Comparison of ENCODE assay signal across 23 cellular contexts in the genomic region with DNA sequence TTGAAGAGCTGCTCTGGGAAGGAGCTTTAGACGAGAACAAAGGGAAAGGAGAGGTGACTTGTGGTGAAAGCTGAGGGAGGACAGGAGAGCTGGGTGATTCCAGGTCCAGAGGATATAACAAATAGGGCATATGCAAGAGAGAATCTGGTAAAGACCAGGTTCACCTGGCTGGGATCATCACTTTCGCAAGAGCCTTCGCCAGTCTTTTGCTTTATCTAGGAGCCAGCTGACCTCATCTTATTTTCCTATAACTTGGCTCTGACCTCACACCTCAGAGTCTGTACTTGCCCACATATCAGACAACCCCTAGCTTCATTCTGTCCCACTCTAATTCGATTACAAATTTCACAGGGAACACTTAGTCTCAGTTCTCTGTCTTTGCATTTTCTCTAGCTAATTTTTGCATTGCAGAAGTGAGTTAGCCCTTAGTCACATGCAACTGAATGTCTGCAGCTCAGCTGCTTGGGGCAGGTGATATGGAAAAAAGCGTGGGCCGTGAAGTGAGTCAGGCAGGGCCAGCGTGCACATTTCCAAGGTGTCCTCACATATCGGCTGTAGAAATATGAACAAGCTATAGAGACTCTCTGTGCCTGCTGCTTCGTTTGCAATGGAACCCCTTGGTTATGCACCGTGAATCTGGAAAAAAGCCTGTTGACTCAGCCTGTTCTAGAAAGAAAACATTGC. TPM values are rescaled to one million over a fixed set of nuclear protein-coding genes. Genes with fewer than 3 reads are reported as not detected.
DNase-seq lines count a peak whose midpoint lies in the region; ATAC-seq and TF ChIP-seq lines count a peak whose summit lies in the region.
"Had no signal": no experiment of that assay in that cellular context is flagged by ENCODE, and none has a peak within 500 bp of the region (broad histone marks: within the 10 kb centered on the region; RNA-seq: fewer than 3 reads in every experiment).

No MANE protein-coding gene starts in this region.

- H3K27me3 ChIP-seq in RWPE2 (ENCODE audit: insufficient read depth, poor library complexity, severe bottlenecking): no peaks in the 10 kb centered on the region
- no peaks in the 10 kb centered on the region for H3K27me3 ChIP-seq in esophagus squamous epithelium
- H3K27me3 ChIP-seq in thyroid gland: no peaks in the 10 kb centered on the region
- H3K27me3 ChIP-seq: cardiac muscle cell, pancreas, uterus had no signal

- peaks cover 19% of the 10 kb centered on the region for H3K4me1 ChIP-seq in RWPE2 (ENCODE audit: insufficient read depth, poor library complexity, severe bottlenecking)
- H3K4me1 ChIP-seq in esophagus squamous epithelium: peaks cover 0 to 45% (median 0%) of the 10 kb centered on the region in 3 donors
- H3K4me1 ChIP-seq in thyroid gland: peaks cover 46 to 49% of the 10 kb centered on the region in 2 donors
- H3K4me1 ChIP-seq: pancreas, uterus had no signal

- H3K9me3 ChIP-seq in RWPE2 (ENCODE audit: severe bottlenecking) (no peaks in the 10 kb centered on the region), esophagus squamous epithelium (no peaks in the 10 kb centered on the region), thyroid gland (no peaks in the 10 kb centered on the region)
- H3K9me3 ChIP-seq: pancreas, uterus had no signal

- ATAC-seq in RWPE2 (ENCODE audit: low read depth) (peak; percentile 97), HG03442 (IDR thresholded peaks at IDR 0.05; ENCODE audit: unreplicated experiment) (no peak)
- ATAC-seq: activated CD4-positive, CD25-positive, alpha-beta regulatory T cell treated with anti-CD3 and anti-CD28 coated beads, Interleukin-2, amount 50 U/mL, for 24 hours; pancreas; stimulated activated naive B cell treated with anti-CD40 and anti-IgM and Interleukin-4, amounts not matched to agents 10 μg/mL and 1 μg/mL and 100 μg/mL, for 72 hours; T-helper 17 cell had no signal

- no peak for TF ChIP-seq CTCF in RWPE2 (IDR thresholded peaks at IDR 0.05; ENCODE audit: poor library complexity, severe bottlenecking)
- no peak for TF ChIP-seq CTCF in esophagus squamous epithelium (IDR thresholded peaks at IDR 0.05)
- TF ChIP-seq CTCF in thyroid gland (IDR thresholded peaks at IDR 0.05): no peak

- TF ChIP-seq POLR2A in esophagus squamous epithelium (IDR thresholded peaks at IDR 0.05) (no peak), thyroid gland (IDR thresholded peaks at IDR 0.05) (no peak)

- peak; percentile 23 for DNase-seq in stimulated activated CD4-positive, alpha-beta T cell treated with anti-CD3 and anti-CD28 coated beads, Interleukin-15, amount 100 ng/mL, for 24 hours
- no peak for DNase-seq in stimulated activated CD4-positive, alpha-beta T cell treated with anti-CD3 and anti-CD28 coated beads, Interleukin-4, amount 100 ng/mL, for 4 hours
- peak; percentile 72 for DNase-seq in RWPE2 (ENCODE audit: low spot score)
- DNase-seq in esophagus squamous epithelium (lab: John Stamatoyannopoulos, UW): no peak
- peak; percentile 77 to 85 for DNase-seq in thyroid gland
- no peak for DNase-seq in GM19240 (ENCODE audit: insufficient read length, low spot score)
- no peak for DNase-seq in NCI-H1092 (lab: John Stamatoyannopoulos, UW)
- DNase-seq: ACHN; activated naive CD4-positive, alpha-beta T cell treated with anti-CD3 and anti-CD28 coated beads for 36 hours; CD4-positive, CD25-positive, alpha-beta regulatory T cell; DND-41; Kasumi-1; naive B cell; NCI-H1436 treated with DMSO at 0.1 percent for 48 hours; NK-92 treated with Interleukin-12 subunit alpha and Interleukin-12 subunit beta, amount 100 ng/mL, for 24 hours; pancreas; SHP77 treated with DMSO at 0.1 percent for 48 hours; stimulated activated naive B cell treated with anti-CD40 and anti-IgM and Interleukin-4, amounts not matched to agents 10 μg/mL and 1 μg/mL and 100 μg/mL, for 72 hours; T-helper 17 cell; uterus had no signal

- H3K27ac ChIP-seq in RWPE2 (ENCODE audit: poor library complexity, severe bottlenecking) (peak overlapping the region; percentile 32), esophagus squamous epithelium (peak overlapping the region in 3 of 4 donors; percentile 4 to 49 (median 10)), thyroid gland (peak overlapping the region; percentile 60 to 96 (median 78))
- H3K27ac ChIP-seq: cardiac muscle cell, pancreas, uterus had no signal

- no peaks in the 10 kb centered on the region for H3K36me3 ChIP-seq in RWPE2 (ENCODE audit: low read depth)
- no peaks in the 10 kb centered on the region for H3K36me3 ChIP-seq in esophagus squamous epithelium
- H3K36me3 ChIP-seq in thyroid gland: no peaks in the 10 kb centered on the region
- H3K36me3 ChIP-seq: cardiac muscle cell, pancreas, uterus had no signal

- no peak overlapping the region for H3K4me3 ChIP-seq in RWPE2 (ENCODE audit: severe bottlenecking)
- no peak overlapping the region for H3K4me3 ChIP-seq in esophagus squamous epithelium
- no peak overlapping the region for H3K4me3 ChIP-seq in thyroid gland (replicated peaks in 1 of 3)
- H3K4me3 ChIP-seq: cardiac muscle cell, pancreas, uterus had no signal

- intact Hi-C loops in esophagus squamous epithelium (cut with DNase I) (no loop called here), thyroid gland (cut with DNase I) (no loop called here)

- 50 to 53% methylated on average over 10 of the region's 10 CpGs for WGBS in esophagus squamous epithelium, 2 donors
- WGBS in thyroid gland, 2 donors: 44 to 58% methylated on average over 10 of the region's 10 CpGs

RNA-seq across cellular contexts. Expression of gene ZNF474, which starts 7.4 kb away (rescaled TPM):
- under 1 TPM in 2 of 4 donors, not detected in 2; 0.18 to 0.57 TPM for total RNA-seq in esophagus squamous epithelium
- 1 to 10 TPM in 1 of 4 donors, under 1 TPM in 2, not detected in 1; 0.33 to 1.5 (median 0.54) TPM for total RNA-seq in thyroid gland
- total RNA-seq: activated naive CD4-positive, alpha-beta T cell treated with anti-CD3 and anti-CD28 coated beads for 36 hours; cardiac muscle cell had no signal

RNA-seq across cellular contexts. Expression of gene LOX, which starts 43.9 kb away (rescaled TPM):
- total RNA-seq in esophagus squamous epithelium (1 to 10 TPM; 1.4 to 9.9 (median 6.6) TPM), thyroid gland (10 to 100 TPM; 11.8 to 39.5 (median 34.2) TPM)
- total RNA-seq: activated naive CD4-positive, alpha-beta T cell treated with anti-CD3 and anti-CD28 coated beads for 36 hours had no signal

Comparison
In these comparisons a context has a peak if more than half of its experiments do, and no peak if none do; other contexts are left out.
1. DNase-seq: peak in stimulated activated CD4-positive, alpha-beta T cell treated with anti-CD3 and anti-CD28 coated beads, Interleukin-15, amount 100 ng/mL, for 24 hours (single experiment), RWPE2 (single experiment) and thyroid gland (2 of 2); none in stimulated activated CD4-positive, alpha-beta T cell treated with anti-CD3 and anti-CD28 coated beads, Interleukin-4, amount 100 ng/mL, for 4 hours (0 of 2), esophagus squamous epithelium (single experiment), GM19240 (single experiment) and NCI-H1092 (single experiment).
2. H3K27ac ChIP-seq: peak in every context shown above with its lines; median percentile 78 in thyroid gland; 32 in RWPE2; 10 in esophagus squamous epithelium.